Comparison of ENCODE assay signal across 1 cellular context in genomic region chr11:47943721-47944554, GRCh38.
TF ChIP-seq lines count a peak whose summit lies in the region.

No MANE protein-coding gene starts in this region.

TF ChIP-seq in K562, 482 proteins besides CTCF, POLR2A, EP300 and RAD21 (continued from another document and continues in another):
- TF ChIP-seq IRF1 (CRISPR knock-in tag; IDR thresholded peaks at IDR 0.05; ENCODE audit: borderline replicate concordance) (no peak), RBFOX2 (IDR thresholded peaks at IDR 0.05; ENCODE audit: low read depth, low read length) (0 out of 2 replicates have a peak, but pooled peaks have one; percentile 15), MAZ (CRISPR knock-in tag; conservative IDR thresholded peaks at IDR 0.05 in 1 of 2, IDR thresholded peaks at IDR 0.05 in 1 of 2) (peak; percentile 35 to 67; a peak in 1 of 4 replicates), MTA3 (IDR thresholded peaks at IDR 0.05; ENCODE audit: borderline replicate concordance) (0 out of 2 replicates have a peak, but pooled peaks have one; percentile 50), VEZF1 (CRISPR knock-in tag; IDR thresholded peaks at IDR 0.05) (peak; percentile 72), CBX8 (IDR thresholded peaks at IDR 0.05; ENCODE audit: borderline replicate concordance, extremely low read depth, low read depth, low read length, poor library complexity, severe bottlenecking) (no peak), ZNF24 (IDR thresholded peaks at IDR 0.05) (peak; percentile 55; the same call in 1 of the 2 replicates), ATF7 (IDR thresholded peaks at IDR 0.05) (peak; percentile 60; the same call in 1 of the 2 replicates), KLF16 (IDR thresholded peaks at IDR 0.05) (no peak), ZNF217 (CRISPR knock-in tag; IDR thresholded peaks at IDR 0.05) (no peak), ELK3 (CRISPR knock-in tag; IDR thresholded peaks at IDR 0.05) (no peak), MCM5 (IDR thresholded peaks at IDR 0.05; ENCODE audit: low read depth) (no peak), CBFA2T3 (IDR thresholded peaks at IDR 0.05) (peak; percentile 28; the same call in 1 of the 2 replicates), FOXK1 (CRISPR knock-in tag; IDR thresholded peaks at IDR 0.05; ENCODE audit: borderline replicate concordance) (no peak), KDM4B (IDR thresholded peaks at IDR 0.05; ENCODE audit: borderline replicate concordance in 2 of 2, low read depth in 1 of 2) (no peak), POU5F1 (IDR thresholded peaks at IDR 0.05; ENCODE audit: borderline replicate concordance, low read depth, low read length, partially characterized antibody) (no peak), RBM15 (IDR thresholded peaks at IDR 0.05; ENCODE audit: insufficient read depth, low read length) (no peak), ZC3H4 (CRISPR knock-in tag; IDR thresholded peaks at IDR 0.05; ENCODE audit: borderline replicate concordance) (no peak), RBM39 (optimal IDR thresholded peaks at IDR 0.05; ENCODE audit: low read depth, low read length) (no peak), MCM3 (IDR thresholded peaks at IDR 0.05) (no peak), NBN (IDR thresholded peaks at IDR 0.05; ENCODE audit: low read depth) (peak; percentile 49; the same call in 1 of the 2 replicates), POLR2H (tag; IDR thresholded peaks at IDR 0.05; ENCODE audit: low read depth) (peak; percentile 66; the same call in 1 of the 2 replicates), TCF3 (CRISPR knock-in tag; IDR thresholded peaks at IDR 0.05) (peak; percentile 39; the same call in 1 of the 2 replicates), CREB5 (CRISPR knock-in tag; IDR thresholded peaks at IDR 0.05) (no peak), POLR2B (IDR thresholded peaks at IDR 0.05; ENCODE audit: low read depth, partially characterized antibody) (peak; percentile 75), SRSF7 (optimal IDR thresholded peaks at IDR 0.05; ENCODE audit: low read depth, low read length) (no peak), POLR2AphosphoS5 (IDR thresholded peaks at IDR 0.05; ENCODE audit: control insufficient read depth, insufficient read depth, low read depth, low read length) (peak; percentile 58), GTF2E2 (tag; IDR thresholded peaks at IDR 0.05) (no peak), SRF (CRISPR knock-in tag; IDR thresholded peaks at IDR 0.05) (peak in 1 of 2 experiments; percentile 85; a peak in 2 of 4 replicates), NR2C2 (CRISPR knock-in tag; IDR thresholded peaks at IDR 0.05) (no peak), NR2C2 (tag; IDR thresholded peaks at IDR 0.05) (0 out of 2 replicates have a peak, but pooled peaks have one; percentile 2), MTA1 (IDR thresholded peaks at IDR 0.05; ENCODE audit: borderline replicate concordance) (no peak), DNMT1 (IDR thresholded peaks at IDR 0.05) (no peak), RBM34 (IDR thresholded peaks at IDR 0.05; ENCODE audit: borderline replicate concordance, insufficient read depth, low read length) (no peak), MTA2 (IDR thresholded peaks at IDR 0.05; ENCODE audit: low read depth) (no peak), SUPT5H (IDR thresholded peaks at IDR 0.05) (peak; percentile 51; the same call in 1 of the 2 replicates), U2AF2 (optimal IDR thresholded peaks at IDR 0.05; ENCODE audit: low read depth, low read length) (no peak), OTX1 (CRISPR knock-in tag; IDR thresholded peaks at IDR 0.05) (no peak), RCOR1 (IDR thresholded peaks at IDR 0.05; ENCODE audit: borderline replicate concordance in 1 of 2, low read depth in 2 of 2, low read length in 2 of 2) (peak in 1 of 2 experiments; percentile 76; a peak in 1 of 4 replicates), SOX6 (IDR thresholded peaks at IDR 0.05) (peak; percentile 83), ZBTB7A (IDR thresholded peaks at IDR 0.05; ENCODE audit: borderline replicate concordance, control insufficient read depth, low read depth, low read length) (no peak), ZNF431 (CRISPR knock-in tag; IDR thresholded peaks at IDR 0.05) (no peak), TOE1 (IDR thresholded peaks at IDR 0.05; ENCODE audit: borderline replicate concordance) (peak; percentile 21; the same call in 1 of the 2 replicates), TOE1 (CRISPR knock-in tag; IDR thresholded peaks at IDR 0.05; ENCODE audit: borderline replicate concordance, low read depth) (no peak), FOS (IDR thresholded peaks at IDR 0.05; ENCODE audit: extremely low read depth, insufficient read length) (no peak)
- TF ChIP-seq, protein P1, sequence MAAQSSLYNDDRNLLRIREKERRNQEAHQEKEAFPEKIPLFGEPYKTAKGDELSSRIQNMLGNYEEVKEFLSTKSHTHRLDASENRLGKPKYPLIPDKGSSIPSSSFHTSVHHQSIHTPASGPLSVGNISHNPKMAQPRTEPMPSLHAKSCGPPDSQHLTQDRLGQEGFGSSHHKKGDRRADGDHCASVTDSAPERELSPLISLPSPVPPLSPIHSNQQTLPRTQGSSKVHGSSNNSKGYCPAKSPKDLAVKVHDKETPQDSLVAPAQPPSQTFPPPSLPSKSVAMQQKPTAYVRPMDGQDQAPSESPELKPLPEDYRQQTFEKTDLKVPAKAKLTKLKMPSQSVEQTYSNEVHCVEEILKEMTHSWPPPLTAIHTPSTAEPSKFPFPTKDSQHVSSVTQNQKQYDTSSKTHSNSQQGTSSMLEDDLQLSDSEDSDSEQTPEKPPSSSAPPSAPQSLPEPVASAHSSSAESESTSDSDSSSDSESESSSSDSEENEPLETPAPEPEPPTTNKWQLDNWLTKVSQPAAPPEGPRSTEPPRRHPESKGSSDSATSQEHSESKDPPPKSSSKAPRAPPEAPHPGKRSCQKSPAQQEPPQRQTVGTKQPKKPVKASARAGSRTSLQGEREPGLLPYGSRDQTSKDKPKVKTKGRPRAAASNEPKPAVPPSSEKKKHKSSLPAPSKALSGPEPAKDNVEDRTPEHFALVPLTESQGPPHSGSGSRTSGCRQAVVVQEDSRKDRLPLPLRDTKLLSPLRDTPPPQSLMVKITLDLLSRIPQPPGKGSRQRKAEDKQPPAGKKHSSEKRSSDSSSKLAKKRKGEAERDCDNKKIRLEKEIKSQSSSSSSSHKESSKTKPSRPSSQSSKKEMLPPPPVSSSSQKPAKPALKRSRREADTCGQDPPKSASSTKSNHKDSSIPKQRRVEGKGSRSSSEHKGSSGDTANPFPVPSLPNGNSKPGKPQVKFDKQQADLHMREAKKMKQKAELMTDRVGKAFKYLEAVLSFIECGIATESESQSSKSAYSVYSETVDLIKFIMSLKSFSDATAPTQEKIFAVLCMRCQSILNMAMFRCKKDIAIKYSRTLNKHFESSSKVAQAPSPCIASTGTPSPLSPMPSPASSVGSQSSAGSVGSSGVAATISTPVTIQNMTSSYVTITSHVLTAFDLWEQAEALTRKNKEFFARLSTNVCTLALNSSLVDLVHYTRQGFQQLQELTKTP (IDR thresholded peaks at IDR 0.05; ENCODE audit: low read depth in 1 of 2, partially characterized antibody in 2 of 2), result no peak
- TF ChIP-seq, protein P2, sequence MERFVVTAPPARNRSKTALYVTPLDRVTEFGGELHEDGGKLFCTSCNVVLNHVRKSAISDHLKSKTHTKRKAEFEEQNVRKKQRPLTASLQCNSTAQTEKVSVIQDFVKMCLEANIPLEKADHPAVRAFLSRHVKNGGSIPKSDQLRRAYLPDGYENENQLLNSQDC (CRISPR knock-in tag; IDR thresholded peaks at IDR 0.05), result no peak
- TF ChIP-seq, protein P3, sequence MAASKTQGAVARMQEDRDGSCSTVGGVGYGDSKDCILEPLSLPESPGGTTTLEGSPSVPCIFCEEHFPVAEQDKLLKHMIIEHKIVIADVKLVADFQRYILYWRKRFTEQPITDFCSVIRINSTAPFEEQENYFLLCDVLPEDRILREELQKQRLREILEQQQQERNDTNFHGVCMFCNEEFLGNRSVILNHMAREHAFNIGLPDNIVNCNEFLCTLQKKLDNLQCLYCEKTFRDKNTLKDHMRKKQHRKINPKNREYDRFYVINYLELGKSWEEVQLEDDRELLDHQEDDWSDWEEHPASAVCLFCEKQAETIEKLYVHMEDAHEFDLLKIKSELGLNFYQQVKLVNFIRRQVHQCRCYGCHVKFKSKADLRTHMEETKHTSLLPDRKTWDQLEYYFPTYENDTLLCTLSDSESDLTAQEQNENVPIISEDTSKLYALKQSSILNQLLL (CRISPR knock-in tag; IDR thresholded peaks at IDR 0.05; ENCODE audit: borderline replicate concordance), result no peak
- TF ChIP-seq, protein P4, sequence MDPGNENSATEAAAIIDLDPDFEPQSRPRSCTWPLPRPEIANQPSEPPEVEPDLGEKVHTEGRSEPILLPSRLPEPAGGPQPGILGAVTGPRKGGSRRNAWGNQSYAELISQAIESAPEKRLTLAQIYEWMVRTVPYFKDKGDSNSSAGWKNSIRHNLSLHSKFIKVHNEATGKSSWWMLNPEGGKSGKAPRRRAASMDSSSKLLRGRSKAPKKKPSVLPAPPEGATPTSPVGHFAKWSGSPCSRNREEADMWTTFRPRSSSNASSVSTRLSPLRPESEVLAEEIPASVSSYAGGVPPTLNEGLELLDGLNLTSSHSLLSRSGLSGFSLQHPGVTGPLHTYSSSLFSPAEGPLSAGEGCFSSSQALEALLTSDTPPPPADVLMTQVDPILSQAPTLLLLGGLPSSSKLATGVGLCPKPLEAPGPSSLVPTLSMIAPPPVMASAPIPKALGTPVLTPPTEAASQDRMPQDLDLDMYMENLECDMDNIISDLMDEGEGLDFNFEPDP (CRISPR knock-in tag; IDR thresholded peaks at IDR 0.05), result no peak
- TF ChIP-seq, protein P5, sequence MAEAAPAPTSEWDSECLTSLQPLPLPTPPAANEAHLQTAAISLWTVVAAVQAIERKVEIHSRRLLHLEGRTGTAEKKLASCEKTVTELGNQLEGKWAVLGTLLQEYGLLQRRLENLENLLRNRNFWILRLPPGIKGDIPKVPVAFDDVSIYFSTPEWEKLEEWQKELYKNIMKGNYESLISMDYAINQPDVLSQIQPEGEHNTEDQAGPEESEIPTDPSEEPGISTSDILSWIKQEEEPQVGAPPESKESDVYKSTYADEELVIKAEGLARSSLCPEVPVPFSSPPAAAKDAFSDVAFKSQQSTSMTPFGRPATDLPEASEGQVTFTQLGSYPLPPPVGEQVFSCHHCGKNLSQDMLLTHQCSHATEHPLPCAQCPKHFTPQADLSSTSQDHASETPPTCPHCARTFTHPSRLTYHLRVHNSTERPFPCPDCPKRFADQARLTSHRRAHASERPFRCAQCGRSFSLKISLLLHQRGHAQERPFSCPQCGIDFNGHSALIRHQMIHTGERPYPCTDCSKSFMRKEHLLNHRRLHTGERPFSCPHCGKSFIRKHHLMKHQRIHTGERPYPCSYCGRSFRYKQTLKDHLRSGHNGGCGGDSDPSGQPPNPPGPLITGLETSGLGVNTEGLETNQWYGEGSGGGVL (CRISPR knock-in tag; IDR thresholded peaks at IDR 0.05), result no peak
- TF ChIP-seq, protein P6, sequence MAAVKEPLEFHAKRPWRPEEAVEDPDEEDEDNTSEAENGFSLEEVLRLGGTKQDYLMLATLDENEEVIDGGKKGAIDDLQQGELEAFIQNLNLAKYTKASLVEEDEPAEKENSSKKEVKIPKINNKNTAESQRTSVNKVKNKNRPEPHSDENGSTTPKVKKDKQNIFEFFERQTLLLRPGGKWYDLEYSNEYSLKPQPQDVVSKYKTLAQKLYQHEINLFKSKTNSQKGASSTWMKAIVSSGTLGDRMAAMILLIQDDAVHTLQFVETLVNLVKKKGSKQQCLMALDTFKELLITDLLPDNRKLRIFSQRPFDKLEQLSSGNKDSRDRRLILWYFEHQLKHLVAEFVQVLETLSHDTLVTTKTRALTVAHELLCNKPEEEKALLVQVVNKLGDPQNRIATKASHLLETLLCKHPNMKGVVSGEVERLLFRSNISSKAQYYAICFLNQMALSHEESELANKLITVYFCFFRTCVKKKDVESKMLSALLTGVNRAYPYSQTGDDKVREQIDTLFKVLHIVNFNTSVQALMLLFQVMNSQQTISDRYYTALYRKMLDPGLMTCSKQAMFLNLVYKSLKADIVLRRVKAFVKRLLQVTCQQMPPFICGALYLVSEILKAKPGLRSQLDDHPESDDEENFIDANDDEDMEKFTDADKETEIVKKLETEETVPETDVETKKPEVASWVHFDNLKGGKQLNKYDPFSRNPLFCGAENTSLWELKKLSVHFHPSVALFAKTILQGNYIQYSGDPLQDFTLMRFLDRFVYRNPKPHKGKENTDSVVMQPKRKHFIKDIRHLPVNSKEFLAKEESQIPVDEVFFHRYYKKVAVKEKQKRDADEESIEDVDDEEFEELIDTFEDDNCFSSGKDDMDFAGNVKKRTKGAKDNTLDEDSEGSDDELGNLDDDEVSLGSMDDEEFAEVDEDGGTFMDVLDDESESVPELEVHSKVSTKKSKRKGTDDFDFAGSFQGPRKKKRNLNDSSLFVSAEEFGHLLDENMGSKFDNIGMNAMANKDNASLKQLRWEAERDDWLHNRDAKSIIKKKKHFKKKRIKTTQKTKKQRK (IDR thresholded peaks at IDR 0.05; ENCODE audit: borderline replicate concordance, low read depth, low read length), result no peak
